In the genomic region with DNA sequence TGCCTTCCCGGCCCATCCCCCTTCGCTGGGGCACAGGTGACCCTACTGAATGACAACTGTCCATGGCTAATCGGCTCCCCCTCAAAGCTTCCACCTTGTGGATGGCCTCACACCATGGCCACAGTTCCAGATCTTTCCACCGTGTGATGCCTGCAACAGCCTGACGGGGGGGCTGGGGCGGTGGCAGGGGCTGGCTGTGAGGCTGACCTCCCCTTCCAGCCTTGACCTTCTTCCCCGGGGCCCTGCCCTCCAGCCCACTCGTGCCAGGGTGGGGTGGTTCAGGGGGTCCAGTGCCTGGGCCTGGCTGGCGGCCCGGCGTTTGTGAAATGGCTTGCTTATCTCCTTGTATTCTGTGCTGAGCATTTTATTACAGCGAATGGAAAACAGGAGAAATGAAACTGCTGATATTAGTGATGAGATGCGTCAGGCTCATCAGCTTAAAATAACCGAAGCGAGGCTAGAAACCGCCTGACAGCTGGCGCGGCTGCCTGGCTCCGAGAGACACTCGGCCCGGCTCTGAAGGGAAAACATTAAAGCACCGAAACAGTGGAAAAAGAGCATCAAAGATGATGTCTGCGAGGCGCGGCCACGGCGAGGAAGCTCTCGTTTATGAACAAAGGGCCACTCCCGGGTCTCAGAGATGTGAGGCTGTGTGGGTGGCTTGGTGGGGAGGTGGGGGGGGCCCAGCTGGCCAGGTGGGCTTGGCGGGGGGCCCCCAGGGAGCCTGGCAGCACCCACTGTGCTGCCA, we compare ENCODE assay signal across 8 cellular contexts. TPM values are rescaled to one million over a fixed set of nuclear protein-coding genes. Genes with fewer than 3 reads are reported as not detected.
DNase-seq lines count a peak whose midpoint lies in the region; ATAC-seq and TF ChIP-seq lines count a peak whose summit lies in the region.

No MANE protein-coding gene starts in this region.

- H2AK5ac ChIP-seq in neuronal stem cell (ENCODE audit: low read depth, low read length): peak overlapping the region; percentile 83

- DNase-seq in activated CD4-positive, alpha-beta T cell treated with anti-CD3 and anti-CD28 coated beads, Interleukin-2, amount 50 U/mL, for 1 hour: peak; percentile 73
- DNase-seq in endothelial cell (ENCODE audit: low spot score) (peak; percentile 12), neuronal stem cell (ENCODE audit: low spot score) (no peak), upper lobe of left lung (peak in 1 of 2 donors; percentile 88), NCI-H2107 treated with DMSO at 0.1 percent for 48 hours (lab: John Stamatoyannopoulos, UW; ENCODE audit: unreplicated experiment) (no peak)

- H3K4me3 Mint-ChIP-seq in endothelial cell (ENCODE audit: unreplicated experiment): no peak overlapping the region

- H3K79me1 ChIP-seq in neuronal stem cell (ENCODE audit: low read depth, low read length): peaks cover 2% of the 10 kb centered on the region

- H3K27me3 Mint-ChIP-seq in endothelial cell (ENCODE audit: unreplicated experiment): peaks cover 11% of the 10 kb centered on the region

- no peak overlapping the region for H3K4ac ChIP-seq in neuronal stem cell (ENCODE audit: low read length)

- ATAC-seq in HG02840 (IDR thresholded peaks at IDR 0.05; ENCODE audit: low FRiP score, unreplicated experiment) (peak; percentile 38), upper lobe of left lung (ENCODE audit: low FRiP score in 2 of 2) (peak in 1 of 2 donors; percentile 77), GM18909 (IDR thresholded peaks at IDR 0.05; ENCODE audit: poor library complexity, unreplicated experiment) (no peak)

- TF ChIP-seq CTCF in GM12875 (IDR thresholded peaks at IDR 0.05; ENCODE audit: borderline replicate concordance, insufficient read depth, low read depth, low read length) (peak; percentile 70), endothelial cell (IDR thresholded peaks at IDR 0.05; ENCODE audit: unreplicated experiment) (no peak), upper lobe of left lung (IDR thresholded peaks at IDR 0.05) (peak in 2 of 6 experiments; percentile 8 to 9)

- no peak overlapping the region for H2AFZ ChIP-seq in neuronal stem cell (ENCODE audit: low read length)

- no peak overlapping the region for H3K27ac ChIP-seq in neuronal stem cell (replicated peaks; ENCODE audit: low read length)
- H3K27ac ChIP-seq in upper lobe of left lung: peak overlapping the region; percentile 38 to 84 (median 70)

- H4K8ac ChIP-seq in neuronal stem cell (ENCODE audit: low read depth, low read length): no peak overlapping the region

- H3K27me3 ChIP-seq in neuronal stem cell (ENCODE audit: control insufficient read depth in 3 of 3, insufficient read depth in 3 of 3, low read depth in 1 of 3, low read length in 3 of 3): peaks cover 0 to 15% (median 4%) of the 10 kb centered on the region in 3 experiments
- peaks cover 0 to 8% (median 4%) of the 10 kb centered on the region in 4 donors for H3K27me3 ChIP-seq in upper lobe of left lung

- no peak overlapping the region for H3K27ac Mint-ChIP-seq in endothelial cell (ENCODE audit: unreplicated experiment)

- no peaks in the 10 kb centered on the region for H3K4me1 Mint-ChIP-seq in endothelial cell (ENCODE audit: unreplicated experiment)

- peak overlapping the region; percentile 63 for H3K14ac ChIP-seq in neuronal stem cell (ENCODE audit: low read length)

- H3K18ac ChIP-seq in neuronal stem cell (ENCODE audit: low read length): no peak overlapping the region

- no peak for TF ChIP-seq EP300 in upper lobe of left lung (IDR thresholded peaks at IDR 0.05)

- no CpG with 5 or more reads among the region's 30 CpGs for WGBS in neuronal stem cell (ENCODE audit: extremely low coverage in 2 of 2, insufficient read length in 2 of 2, insufficient replicate concordance in 1 of 2), 2 donors
- 43 to 60% methylated on average over 24 to 30 of the region's 30 CpGs for WGBS in upper lobe of left lung, 2 donors

- H3K23ac ChIP-seq in neuronal stem cell (ENCODE audit: low read depth, low read length, poor library complexity): peak overlapping the region; percentile 91

- no peak overlapping the region for H4K91ac ChIP-seq in neuronal stem cell (ENCODE audit: low read depth, low read length, poor library complexity)

- no peak for TF ChIP-seq POLR2A in upper lobe of left lung (IDR thresholded peaks at IDR 0.05)

- H3K36me3 Mint-ChIP-seq in endothelial cell (ENCODE audit: low read depth, unreplicated experiment): peaks cover 12% of the 10 kb centered on the region

- H3K4me1 ChIP-seq in neuronal stem cell (ENCODE audit: control insufficient read depth in 2 of 2, insufficient read depth in 1 of 2, low read depth in 1 of 2, low read length in 2 of 2) (peaks cover 0 to 3% of the 10 kb centered on the region in 2 donors), upper lobe of left lung (peaks cover 6 to 23% (median 15%) of the 10 kb centered on the region in 4 donors)

- peak overlapping the region; percentile 67 for H2BK15ac ChIP-seq in neuronal stem cell (ENCODE audit: low read length)

- no peak overlapping the region for H3K4me2 ChIP-seq in neuronal stem cell (ENCODE audit: insufficient read depth, low read length, poor library complexity, severe bottlenecking)

- H3K9ac ChIP-seq in neuronal stem cell (ENCODE audit: low read depth, low read length, poor library complexity): peak overlapping the region; percentile 44

- H2BK5ac ChIP-seq in neuronal stem cell (ENCODE audit: low read length): peak overlapping the region; percentile 53

- H3K9me3 Mint-ChIP-seq in endothelial cell (ENCODE audit: unreplicated experiment): peaks cover 4% of the 10 kb centered on the region

- H3K4me3 ChIP-seq in GM12875 (ENCODE audit: low read depth, low read length) (peak overlapping the region; percentile 43), neuronal stem cell (ENCODE audit: low read length in 2 of 2) (no peak overlapping the region), upper lobe of left lung (peak overlapping the region in 3 of 4 donors; percentile 2 to 33 (median 12))

- H2BK120ac ChIP-seq in neuronal stem cell (ENCODE audit: low read depth, low read length): no peak overlapping the region

- H2BK12ac ChIP-seq in neuronal stem cell (ENCODE audit: low read length): peak overlapping the region; percentile 6

- H3K9me3 ChIP-seq in neuronal stem cell (replicated peaks in 1 of 2; ENCODE audit: control insufficient read depth in 2 of 2, insufficient read depth in 1 of 2, low read depth in 1 of 2, low read length in 2 of 2): peaks cover 0 to 6% of the 10 kb centered on the region in 2 donors
- no peaks in the 10 kb centered on the region for H3K9me3 ChIP-seq in upper lobe of left lung

- H3K36me3 ChIP-seq in neuronal stem cell (replicated peaks in 1 of 2; ENCODE audit: control insufficient read depth in 2 of 2, insufficient read depth in 2 of 2, low read length in 2 of 2) (peaks cover 0 to 2% of the 10 kb centered on the region in 2 donors), upper lobe of left lung (no peaks in the 10 kb centered on the region)

RNA-seq across cellular contexts. Expression of gene PDCD1, which starts 0.9 kb away (rescaled TPM):
- not detected for total RNA-seq in endothelial cell (ENCODE audit: unreplicated experiment)
- polyA plus RNA-seq in neuronal stem cell (2013, experiment 1 of 2): not detected
- not detected for polyA plus RNA-seq in neuronal stem cell (2013, experiment 2 of 2)
- total RNA-seq in upper lobe of left lung: 1 to 10 TPM in 2 of 6 donors, under 1 TPM in 3, not detected in 1; 0.49 to 4.2 (median 0.91) TPM

RNA-seq across cellular contexts. Expression of gene RTP5, which starts 9.9 kb away (rescaled TPM):
- total RNA-seq in endothelial cell (ENCODE audit: unreplicated experiment) (not detected), upper lobe of left lung (1 to 10 TPM in 2 of 6 donors, under 1 TPM in 3, not detected in 1; 0.14 to 2.1 (median 0.69) TPM)
- not detected for polyA plus RNA-seq in neuronal stem cell (2013, experiment 1 of 2)
- polyA plus RNA-seq in neuronal stem cell (2013, experiment 2 of 2): not detected

RNA-seq across cellular contexts. Expression of gene NEU4, which starts 50.6 kb away (rescaled TPM):
- total RNA-seq in endothelial cell (ENCODE audit: unreplicated experiment) (0.33 TPM), upper lobe of left lung (1 to 10 TPM in 1 of 6 donors, not detected in 5; 2.9 TPM)
- polyA plus RNA-seq in neuronal stem cell (2013, experiment 1 of 2): 0.45 TPM
- 0.37 TPM for polyA plus RNA-seq in neuronal stem cell (2013, experiment 2 of 2)

Comparison
In these comparisons a context has a peak if more than half of its experiments do, and no peak if none do; other contexts are left out.
1. H3K4me3 ChIP-seq: peak in GM12875 (single experiment) and upper lobe of left lung (3 of 4); none in neuronal stem cell (0 of 2).
2. DNase-seq: peak in activated CD4-positive, alpha-beta T cell treated with anti-CD3 and anti-CD28 coated beads, Interleukin-2, amount 50 U/mL, for 1 hour (single experiment) and endothelial cell (single experiment); none in neuronal stem cell (single experiment) and NCI-H2107 treated with DMSO at 0.1 percent for 48 hours (single experiment).